Comparison of ENCODE assay signal across 1 cellular context in genomic region chr7:7134036-7134435, GRCh38.
TF ChIP-seq lines count a peak whose summit lies in the region.

No MANE protein-coding gene starts in this region.

TF ChIP-seq in HepG2, 621 proteins besides CTCF, POLR2A, EP300 and RAD21:
- TF ChIP-seq GFI1 (CRISPR knock-in tag; IDR thresholded peaks at IDR 0.05; ENCODE audit: borderline replicate concordance) (0 out of 2 replicates have a peak, but pooled peaks have one; percentile 17), KAT8 (CRISPR knock-in tag; IDR thresholded peaks at IDR 0.05) (no peak), KLF6 (CRISPR knock-in tag; IDR thresholded peaks at IDR 0.05) (no peak)
- TF ChIP-seq, protein P1, sequence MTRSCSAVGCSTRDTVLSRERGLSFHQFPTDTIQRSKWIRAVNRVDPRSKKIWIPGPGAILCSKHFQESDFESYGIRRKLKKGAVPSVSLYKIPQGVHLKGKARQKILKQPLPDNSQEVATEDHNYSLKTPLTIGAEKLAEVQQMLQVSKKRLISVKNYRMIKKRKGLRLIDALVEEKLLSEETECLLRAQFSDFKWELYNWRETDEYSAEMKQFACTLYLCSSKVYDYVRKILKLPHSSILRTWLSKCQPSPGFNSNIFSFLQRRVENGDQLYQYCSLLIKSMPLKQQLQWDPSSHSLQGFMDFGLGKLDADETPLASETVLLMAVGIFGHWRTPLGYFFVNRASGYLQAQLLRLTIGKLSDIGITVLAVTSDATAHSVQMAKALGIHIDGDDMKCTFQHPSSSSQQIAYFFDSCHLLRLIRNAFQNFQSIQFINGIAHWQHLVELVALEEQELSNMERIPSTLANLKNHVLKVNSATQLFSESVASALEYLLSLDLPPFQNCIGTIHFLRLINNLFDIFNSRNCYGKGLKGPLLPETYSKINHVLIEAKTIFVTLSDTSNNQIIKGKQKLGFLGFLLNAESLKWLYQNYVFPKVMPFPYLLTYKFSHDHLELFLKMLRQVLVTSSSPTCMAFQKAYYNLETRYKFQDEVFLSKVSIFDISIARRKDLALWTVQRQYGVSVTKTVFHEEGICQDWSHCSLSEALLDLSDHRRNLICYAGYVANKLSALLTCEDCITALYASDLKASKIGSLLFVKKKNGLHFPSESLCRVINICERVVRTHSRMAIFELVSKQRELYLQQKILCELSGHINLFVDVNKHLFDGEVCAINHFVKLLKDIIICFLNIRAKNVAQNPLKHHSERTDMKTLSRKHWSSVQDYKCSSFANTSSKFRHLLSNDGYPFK (CRISPR knock-in tag; IDR thresholded peaks at IDR 0.05; ENCODE audit: borderline replicate concordance) = no peak
